ENCODE assay signal across 1 cellular context in genomic region chr2:218393750-218394290, GRCh38.
A peak's percentile ranks its signal among the peaks of the same experiment; 100 is the strongest.
TF ChIP-seq lines count a peak whose summit lies in the region.

No MANE protein-coding gene starts in this region.

TF ChIP-seq in K562, 482 proteins besides CTCF, POLR2A, EP300 and RAD21 (continued from another document and continues in another):
- no peak for TF ChIP-seq E2F1 (CRISPR knock-in tag; IDR thresholded peaks at IDR 0.05)
- no peak for TF ChIP-seq TRIM24 (IDR thresholded peaks at IDR 0.05)
- TF ChIP-seq RBM25 (IDR thresholded peaks at IDR 0.05; ENCODE audit: low read depth, low read length, severe bottlenecking), result peak; percentile 64
- TF ChIP-seq MNT (conservative IDR thresholded peaks at IDR 0.05), result no peak
- TF ChIP-seq, protein P1, sequence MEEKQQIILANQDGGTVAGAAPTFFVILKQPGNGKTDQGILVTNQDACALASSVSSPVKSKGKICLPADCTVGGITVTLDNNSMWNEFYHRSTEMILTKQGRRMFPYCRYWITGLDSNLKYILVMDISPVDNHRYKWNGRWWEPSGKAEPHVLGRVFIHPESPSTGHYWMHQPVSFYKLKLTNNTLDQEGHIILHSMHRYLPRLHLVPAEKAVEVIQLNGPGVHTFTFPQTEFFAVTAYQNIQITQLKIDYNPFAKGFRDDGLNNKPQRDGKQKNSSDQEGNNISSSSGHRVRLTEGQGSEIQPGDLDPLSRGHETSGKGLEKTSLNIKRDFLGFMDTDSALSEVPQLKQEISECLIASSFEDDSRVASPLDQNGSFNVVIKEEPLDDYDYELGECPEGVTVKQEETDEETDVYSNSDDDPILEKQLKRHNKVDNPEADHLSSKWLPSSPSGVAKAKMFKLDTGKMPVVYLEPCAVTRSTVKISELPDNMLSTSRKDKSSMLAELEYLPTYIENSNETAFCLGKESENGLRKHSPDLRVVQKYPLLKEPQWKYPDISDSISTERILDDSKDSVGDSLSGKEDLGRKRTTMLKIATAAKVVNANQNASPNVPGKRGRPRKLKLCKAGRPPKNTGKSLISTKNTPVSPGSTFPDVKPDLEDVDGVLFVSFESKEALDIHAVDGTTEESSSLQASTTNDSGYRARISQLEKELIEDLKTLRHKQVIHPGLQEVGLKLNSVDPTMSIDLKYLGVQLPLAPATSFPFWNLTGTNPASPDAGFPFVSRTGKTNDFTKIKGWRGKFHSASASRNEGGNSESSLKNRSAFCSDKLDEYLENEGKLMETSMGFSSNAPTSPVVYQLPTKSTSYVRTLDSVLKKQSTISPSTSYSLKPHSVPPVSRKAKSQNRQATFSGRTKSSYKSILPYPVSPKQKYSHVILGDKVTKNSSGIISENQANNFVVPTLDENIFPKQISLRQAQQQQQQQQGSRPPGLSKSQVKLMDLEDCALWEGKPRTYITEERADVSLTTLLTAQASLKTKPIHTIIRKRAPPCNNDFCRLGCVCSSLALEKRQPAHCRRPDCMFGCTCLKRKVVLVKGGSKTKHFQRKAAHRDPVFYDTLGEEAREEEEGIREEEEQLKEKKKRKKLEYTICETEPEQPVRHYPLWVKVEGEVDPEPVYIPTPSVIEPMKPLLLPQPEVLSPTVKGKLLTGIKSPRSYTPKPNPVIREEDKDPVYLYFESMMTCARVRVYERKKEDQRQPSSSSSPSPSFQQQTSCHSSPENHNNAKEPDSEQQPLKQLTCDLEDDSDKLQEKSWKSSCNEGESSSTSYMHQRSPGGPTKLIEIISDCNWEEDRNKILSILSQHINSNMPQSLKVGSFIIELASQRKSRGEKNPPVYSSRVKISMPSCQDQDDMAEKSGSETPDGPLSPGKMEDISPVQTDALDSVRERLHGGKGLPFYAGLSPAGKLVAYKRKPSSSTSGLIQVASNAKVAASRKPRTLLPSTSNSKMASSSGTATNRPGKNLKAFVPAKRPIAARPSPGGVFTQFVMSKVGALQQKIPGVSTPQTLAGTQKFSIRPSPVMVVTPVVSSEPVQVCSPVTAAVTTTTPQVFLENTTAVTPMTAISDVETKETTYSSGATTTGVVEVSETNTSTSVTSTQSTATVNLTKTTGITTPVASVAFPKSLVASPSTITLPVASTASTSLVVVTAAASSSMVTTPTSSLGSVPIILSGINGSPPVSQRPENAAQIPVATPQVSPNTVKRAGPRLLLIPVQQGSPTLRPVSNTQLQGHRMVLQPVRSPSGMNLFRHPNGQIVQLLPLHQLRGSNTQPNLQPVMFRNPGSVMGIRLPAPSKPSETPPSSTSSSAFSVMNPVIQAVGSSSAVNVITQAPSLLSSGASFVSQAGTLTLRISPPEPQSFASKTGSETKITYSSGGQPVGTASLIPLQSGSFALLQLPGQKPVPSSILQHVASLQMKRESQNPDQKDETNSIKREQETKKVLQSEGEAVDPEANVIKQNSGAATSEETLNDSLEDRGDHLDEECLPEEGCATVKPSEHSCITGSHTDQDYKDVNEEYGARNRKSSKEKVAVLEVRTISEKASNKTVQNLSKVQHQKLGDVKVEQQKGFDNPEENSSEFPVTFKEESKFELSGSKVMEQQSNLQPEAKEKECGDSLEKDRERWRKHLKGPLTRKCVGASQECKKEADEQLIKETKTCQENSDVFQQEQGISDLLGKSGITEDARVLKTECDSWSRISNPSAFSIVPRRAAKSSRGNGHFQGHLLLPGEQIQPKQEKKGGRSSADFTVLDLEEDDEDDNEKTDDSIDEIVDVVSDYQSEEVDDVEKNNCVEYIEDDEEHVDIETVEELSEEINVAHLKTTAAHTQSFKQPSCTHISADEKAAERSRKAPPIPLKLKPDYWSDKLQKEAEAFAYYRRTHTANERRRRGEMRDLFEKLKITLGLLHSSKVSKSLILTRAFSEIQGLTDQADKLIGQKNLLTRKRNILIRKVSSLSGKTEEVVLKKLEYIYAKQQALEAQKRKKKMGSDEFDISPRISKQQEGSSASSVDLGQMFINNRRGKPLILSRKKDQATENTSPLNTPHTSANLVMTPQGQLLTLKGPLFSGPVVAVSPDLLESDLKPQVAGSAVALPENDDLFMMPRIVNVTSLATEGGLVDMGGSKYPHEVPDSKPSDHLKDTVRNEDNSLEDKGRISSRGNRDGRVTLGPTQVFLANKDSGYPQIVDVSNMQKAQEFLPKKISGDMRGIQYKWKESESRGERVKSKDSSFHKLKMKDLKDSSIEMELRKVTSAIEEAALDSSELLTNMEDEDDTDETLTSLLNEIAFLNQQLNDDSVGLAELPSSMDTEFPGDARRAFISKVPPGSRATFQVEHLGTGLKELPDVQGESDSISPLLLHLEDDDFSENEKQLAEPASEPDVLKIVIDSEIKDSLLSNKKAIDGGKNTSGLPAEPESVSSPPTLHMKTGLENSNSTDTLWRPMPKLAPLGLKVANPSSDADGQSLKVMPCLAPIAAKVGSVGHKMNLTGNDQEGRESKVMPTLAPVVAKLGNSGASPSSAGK (IDR thresholded peaks at IDR 0.05), result no peak
- 0 out of 2 replicates have a peak, but pooled peaks have one; percentile 46 for TF ChIP-seq SMARCA4 (IDR thresholded peaks at IDR 0.05)
- no peak for TF ChIP-seq TCF7 (IDR thresholded peaks at IDR 0.05; ENCODE audit: borderline replicate concordance)
- TF ChIP-seq ZNF785 (CRISPR knock-in tag; IDR thresholded peaks at IDR 0.05), result no peak
- TF ChIP-seq STAT5A (IDR thresholded peaks at IDR 0.05; ENCODE audit: borderline replicate concordance, low read length), result no peak
- TF ChIP-seq ZBTB40 (IDR thresholded peaks at IDR 0.05), result no peak
- TF ChIP-seq ZBTB40 (CRISPR knock-in tag; IDR thresholded peaks at IDR 0.05), result no peak
- 0 out of 2 replicates have a peak, but pooled peaks have one; percentile 6 for TF ChIP-seq MAX (CRISPR knock-in tag; IDR thresholded peaks at IDR 0.05)
- TF ChIP-seq CTBP1 (IDR thresholded peaks at IDR 0.05; ENCODE audit: borderline replicate concordance), result peak; percentile 55; the same call in 1 of the 2 replicates
- TF ChIP-seq CBFA2T2 (conservative IDR thresholded peaks at IDR 0.05), result no peak
- TF ChIP-seq ZNF212 (CRISPR knock-in tag; IDR thresholded peaks at IDR 0.05), result no peak
- no peak for TF ChIP-seq YY1 (IDR thresholded peaks at IDR 0.05; ENCODE audit: borderline replicate concordance in 1 of 3, control insufficient read depth in 1 of 3, extremely low read depth in 1 of 3, insufficient read depth in 3 of 3, insufficient read length in 1 of 3, insufficient replicate concordance in 2 of 3, low read depth in 1 of 3, low read length in 2 of 3)
- no peak for TF ChIP-seq NFRKB (IDR thresholded peaks at IDR 0.05; ENCODE audit: low read depth)
- no peak for TF ChIP-seq ZBTB8A (IDR thresholded peaks at IDR 0.05; ENCODE audit: partially characterized antibody)
- TF ChIP-seq NCOA4 (IDR thresholded peaks at IDR 0.05; ENCODE audit: partially characterized antibody), result no peak
- no peak for TF ChIP-seq ZNF395 (CRISPR knock-in tag; IDR thresholded peaks at IDR 0.05)
- TF ChIP-seq, protein P2, sequence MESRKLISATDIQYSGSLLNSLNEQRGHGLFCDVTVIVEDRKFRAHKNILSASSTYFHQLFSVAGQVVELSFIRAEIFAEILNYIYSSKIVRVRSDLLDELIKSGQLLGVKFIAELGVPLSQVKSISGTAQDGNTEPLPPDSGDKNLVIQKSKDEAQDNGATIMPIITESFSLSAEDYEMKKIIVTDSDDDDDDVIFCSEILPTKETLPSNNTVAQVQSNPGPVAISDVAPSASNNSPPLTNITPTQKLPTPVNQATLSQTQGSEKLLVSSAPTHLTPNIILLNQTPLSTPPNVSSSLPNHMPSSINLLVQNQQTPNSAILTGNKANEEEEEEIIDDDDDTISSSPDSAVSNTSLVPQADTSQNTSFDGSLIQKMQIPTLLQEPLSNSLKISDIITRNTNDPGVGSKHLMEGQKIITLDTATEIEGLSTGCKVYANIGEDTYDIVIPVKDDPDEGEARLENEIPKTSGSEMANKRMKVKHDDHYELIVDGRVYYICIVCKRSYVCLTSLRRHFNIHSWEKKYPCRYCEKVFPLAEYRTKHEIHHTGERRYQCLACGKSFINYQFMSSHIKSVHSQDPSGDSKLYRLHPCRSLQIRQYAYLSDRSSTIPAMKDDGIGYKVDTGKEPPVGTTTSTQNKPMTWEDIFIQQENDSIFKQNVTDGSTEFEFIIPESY (CRISPR knock-in tag; IDR thresholded peaks at IDR 0.05), result no peak
- TF ChIP-seq CHD2 (IDR thresholded peaks at IDR 0.05; ENCODE audit: low read depth, low read length), result no peak
- peak; percentile 44; the same call in 1 of the 2 replicates for TF ChIP-seq MYC (IDR thresholded peaks at IDR 0.05; ENCODE audit: low read depth, low read length)
- TF ChIP-seq MYC (CRISPR knock-in tag; IDR thresholded peaks at IDR 0.05; ENCODE audit: borderline replicate concordance, low read depth), result no peak
- no peak for TF ChIP-seq CBX8 (IDR thresholded peaks at IDR 0.05; ENCODE audit: borderline replicate concordance, extremely low read depth, low read depth, low read length, poor library complexity, severe bottlenecking)
